ENCODE assay signal across 31 cellular contexts in genomic region chr5:145852990-145853389, GRCh38. TPM values are rescaled to one million over a fixed set of nuclear protein-coding genes. Genes with fewer than 3 reads are reported as not detected.
"Had no signal": no experiment of that assay in that cellular context is flagged by ENCODE, and none has a peak within 500 bp of the region (broad histone marks: within the 10 kb centered on the region; RNA-seq: fewer than 3 reads in every experiment).

No MANE protein-coding gene starts in this region.

- FAIRE-seq: endometrium, keratinocyte had no signal

- H3K9ac ChIP-seq: neural progenitor cell had no signal

- H3K36me3 ChIP-seq: esophagus squamous epithelium, heart right ventricle, neural progenitor cell, prostate gland, right atrium auricular region, thoracic aorta, tibial nerve, vagina had no signal

- H3K27me3 ChIP-seq: esophagus squamous epithelium, heart right ventricle, neural progenitor cell, right atrium auricular region, tibial nerve, vagina had no signal

- H3K27ac ChIP-seq: esophagus squamous epithelium, heart right ventricle, neural progenitor cell, prostate gland, right atrium auricular region, thoracic aorta, tibial nerve, vagina had no signal

- H3K9me3 ChIP-seq: esophagus squamous epithelium, heart right ventricle, mucosa of descending colon, prostate gland, right atrium auricular region, thoracic aorta, tibial nerve, vagina had no signal

- H3K4me3 ChIP-seq: esophagus squamous epithelium, heart right ventricle, lung, mucosa of descending colon, neural progenitor cell, prostate gland, right atrium auricular region, smooth muscle cell, thoracic aorta, tibial nerve, vagina had no signal

- H2AFZ ChIP-seq: neural progenitor cell had no signal

- H3K4me2 ChIP-seq: neural progenitor cell, smooth muscle cell had no signal

- H3K4me1 ChIP-seq: prostate gland had no signal

- ATAC-seq: effector memory CD8-positive, alpha-beta T cell; heart right ventricle; left lobe of liver; naive thymus-derived CD4-positive, alpha-beta T cell; sciatic nerve; stimulated activated effector memory CD8-positive, alpha-beta T cell treated with anti-CD3 and anti-CD28 coated beads, Interleukin-12 subunit alpha, Interleukin-12 subunit beta, amount 100 ng/mL, for 72 hours had no signal

- DNase-seq: cortex of kidney; effector memory CD8-positive, alpha-beta T cell; esophagus squamous epithelium; foreskin melanocyte; glutamatergic neuron; heart right ventricle; mucosa of descending colon; naive thymus-derived CD4-positive, alpha-beta T cell; nucleus accumbens; stimulated activated CD4-positive, alpha-beta T cell treated with anti-CD3 and anti-CD28 coated beads, Interleukin-12 subunit alpha, Interleukin-12 subunit beta, amount 100 ng/mL, for 4 hours; stimulated activated CD4-positive, alpha-beta T cell treated with anti-CD3 and anti-CD28 coated beads, Interleukin-1b, Interleukin-23, amount 100 ng/mL, for 48 hours; stimulated activated CD4-positive, alpha-beta T cell treated with anti-CD3 and anti-CD28 coated beads, Interleukin-4, amount 100 ng/mL, for 24 hours; stimulated activated naive CD4-positive, alpha-beta T cell treated with Interleukin-2 at 50 U/mL for 16 hours had no signal

RNA-seq across cellular contexts. Expression of gene GRXCR2, which starts 19.8 kb away (rescaled TPM):
- total RNA-seq: dermis microvascular lymphatic vessel endothelial cell; esophagus squamous epithelium; left lobe of liver; liver; lung; mesothelial cell of epicardium; mucosa of descending colon; naive thymus-derived CD4-positive, alpha-beta T cell; osteocyte; prostate gland; sciatic nerve; smooth muscle cell; thoracic aorta; tibial nerve; ureter; vagina had no signal
- polyA plus RNA-seq: liver; lung; naive thymus-derived CD4-positive, alpha-beta T cell; smooth muscle cell had no signal
